18 cellular contexts compared by ENCODE assay signal in genomic region chr5:52748590-52748989, GRCh38. TPM values are rescaled to one million over a fixed set of nuclear protein-coding genes. Genes with fewer than 3 reads are reported as not detected.
DNase-seq lines count a peak whose midpoint lies in the region; ATAC-seq, FAIRE-seq and TF ChIP-seq lines count a peak whose summit lies in the region.
"Had no signal": no experiment of that assay in that cellular context is flagged by ENCODE, and none has a peak within 500 bp of the region (broad histone marks: within the 10 kb centered on the region; RNA-seq: fewer than 3 reads in every experiment).

No MANE protein-coding gene starts in this region.

- H3K9me3 Mint-ChIP-seq in activated CD8-positive, alpha-beta T cell treated with anti-CD3 and anti-CD28 coated beads for 36 hours, result no peaks in the 10 kb centered on the region
- peaks cover 5% of the 10 kb centered on the region for H3K9me3 Mint-ChIP-seq in activated CD8-positive, alpha-beta T cell treated with anti-CD3 and anti-CD28 coated beads, Interleukin-2, amount 10 ng/mL, durations not matched to agents 7 days and 5 days (ENCODE audit: insufficient read depth)
- H3K9me3 Mint-ChIP-seq in natural killer cell, result no peaks in the 10 kb centered on the region
- H3K9me3 Mint-ChIP-seq: stimulated activated naive B cell treated with anti-CD40 and anti-IgM and Interleukin-4, amounts not matched to agents 10 μg/mL and 1 μg/mL and 100 μg/mL, for 72 hours had no signal

- H3K9me3 ChIP-seq in pancreas, result no peaks in the 10 kb centered on the region
- H3K9me3 ChIP-seq: transverse colon had no signal

- H3K27ac ChIP-seq in pancreas, result no peak overlapping the region
- H3K27ac ChIP-seq: C4-2B, transverse colon, VCaP had no signal

- H3K4me1 Mint-ChIP-seq in activated CD8-positive, alpha-beta T cell treated with anti-CD3 and anti-CD28 coated beads for 36 hours (ENCODE audit: low read depth), result peaks cover 44% of the 10 kb centered on the region
- H3K4me1 Mint-ChIP-seq in activated CD8-positive, alpha-beta T cell treated with anti-CD3 and anti-CD28 coated beads, Interleukin-2, amount 10 ng/mL, durations not matched to agents 7 days and 5 days (ENCODE audit: low read depth), result peaks cover 57% of the 10 kb centered on the region
- peaks cover 14 to 34% of the 10 kb centered on the region in 2 donors for H3K4me1 Mint-ChIP-seq in natural killer cell
- H3K4me1 Mint-ChIP-seq: stimulated activated naive B cell treated with anti-CD40 and anti-IgM and Interleukin-4, amounts not matched to agents 10 μg/mL and 1 μg/mL and 100 μg/mL, for 72 hours had no signal

- H3K4me1 ChIP-seq in pancreas, result no peaks in the 10 kb centered on the region

- no peak for FAIRE-seq in pancreas (lab: Jason Lieb, UNC)
- FAIRE-seq: A204.1 had no signal

- CTCF ChIA-PET in activated CD8-positive, alpha-beta T cell treated with anti-CD3 and anti-CD28 coated beads for 36 hours (lab: Charles Lee), result no interaction called here
- CTCF ChIA-PET in activated CD8-positive, alpha-beta T cell treated with anti-CD3 and anti-CD28 coated beads, Interleukin-2, amount 10 ng/mL, durations not matched to agents 7 days and 5 days (lab: Charles Lee), result no interaction called here

- H3K36me3 ChIP-seq in pancreas, result no peaks in the 10 kb centered on the region
- H3K36me3 ChIP-seq: transverse colon had no signal

- H3K27me3 ChIP-seq in pancreas, result no peaks in the 10 kb centered on the region
- H3K27me3 ChIP-seq: transverse colon had no signal

- WGBS in pancreas, 2 donors, result 21 to 56% methylated on average over 1 of the region's 1 CpG

- no peak for TF ChIP-seq CTCF in activated CD8-positive, alpha-beta T cell treated with anti-CD3 and anti-CD28 coated beads for 36 hours (IDR thresholded peaks at IDR 0.05)
- TF ChIP-seq CTCF in natural killer cell (IDR thresholded peaks at IDR 0.05), result no peak
- no peak for TF ChIP-seq CTCF in pancreas (IDR thresholded peaks at IDR 0.05)

- H3K4me3 ChIP-seq in pancreas, result no peak overlapping the region
- H3K4me3 ChIP-seq: transverse colon had no signal

- no peak overlapping the region for H3K4me3 Mint-ChIP-seq in activated CD8-positive, alpha-beta T cell treated with anti-CD3 and anti-CD28 coated beads for 36 hours
- no peak overlapping the region for H3K4me3 Mint-ChIP-seq in activated CD8-positive, alpha-beta T cell treated with anti-CD3 and anti-CD28 coated beads, Interleukin-2, amount 10 ng/mL, durations not matched to agents 7 days and 5 days
- H3K4me3 Mint-ChIP-seq in natural killer cell, result no peak overlapping the region
- H3K4me3 Mint-ChIP-seq: stimulated activated naive B cell treated with anti-CD40 and anti-IgM and Interleukin-4, amounts not matched to agents 10 μg/mL and 1 μg/mL and 100 μg/mL, for 72 hours had no signal

- H3K36me3 Mint-ChIP-seq in activated CD8-positive, alpha-beta T cell treated with anti-CD3 and anti-CD28 coated beads for 36 hours (ENCODE audit: low read depth), result peaks cover 2% of the 10 kb centered on the region
- peaks cover 23% of the 10 kb centered on the region for H3K36me3 Mint-ChIP-seq in activated CD8-positive, alpha-beta T cell treated with anti-CD3 and anti-CD28 coated beads, Interleukin-2, amount 10 ng/mL, durations not matched to agents 7 days and 5 days (ENCODE audit: low read depth)
- no peaks in the 10 kb centered on the region for H3K36me3 Mint-ChIP-seq in natural killer cell
- H3K36me3 Mint-ChIP-seq: stimulated activated naive B cell treated with anti-CD40 and anti-IgM and Interleukin-4, amounts not matched to agents 10 μg/mL and 1 μg/mL and 100 μg/mL, for 72 hours had no signal

- ATAC-seq in activated CD8-positive, alpha-beta T cell treated with anti-CD3 and anti-CD28 coated beads for 36 hours, result peak; percentile 47
- ATAC-seq in activated CD8-positive, alpha-beta T cell treated with anti-CD3 and anti-CD28 coated beads, Interleukin-2, amount 10 ng/mL, durations not matched to agents 7 days and 5 days, result no peak
- peak; percentile 85 for ATAC-seq in GM21717 (IDR thresholded peaks at IDR 0.05; ENCODE audit: unreplicated experiment)
- ATAC-seq in HG03442 (IDR thresholded peaks at IDR 0.05; ENCODE audit: unreplicated experiment), result peak; percentile 44
- peak; percentile 61 to 69 (median 66) for ATAC-seq in natural killer cell
- no peak for ATAC-seq in pancreas
- ATAC-seq: stimulated activated naive B cell treated with anti-CD40 and anti-IgM and Interleukin-4, amounts not matched to agents 10 μg/mL and 1 μg/mL and 100 μg/mL, for 72 hours had no signal

- DNase-seq in activated CD8-positive, alpha-beta T cell treated with anti-CD3 and anti-CD28 coated beads for 36 hours, result no peak
- no peak for DNase-seq in activated CD8-positive, alpha-beta T cell treated with anti-CD3 and anti-CD28 coated beads, Interleukin-2, amount 10 ng/mL, durations not matched to agents 7 days and 5 days
- DNase-seq in natural killer cell (no peak), pancreas (no peak), T-helper 9 cell (no peak), Kasumi-1 (lab: John Stamatoyannopoulos, UW) (no peak)
- DNase-seq: activated gamma-delta T cell; DMS153; MM.1S; NCI-H187; SHP77; stimulated activated naive B cell treated with anti-CD40 and anti-IgM and Interleukin-4, amounts not matched to agents 10 μg/mL and 1 μg/mL and 100 μg/mL, for 72 hours; transverse colon had no signal

- no peaks in the 10 kb centered on the region for H3K27me3 Mint-ChIP-seq in activated CD8-positive, alpha-beta T cell treated with anti-CD3 and anti-CD28 coated beads for 36 hours
- no peaks in the 10 kb centered on the region for H3K27me3 Mint-ChIP-seq in activated CD8-positive, alpha-beta T cell treated with anti-CD3 and anti-CD28 coated beads, Interleukin-2, amount 10 ng/mL, durations not matched to agents 7 days and 5 days (ENCODE audit: low read depth)
- peaks cover 7 to 8% of the 10 kb centered on the region in 2 donors for H3K27me3 Mint-ChIP-seq in natural killer cell (ENCODE audit: low read depth in 2 of 2)

- POLR2A ChIA-PET in activated CD8-positive, alpha-beta T cell treated with anti-CD3 and anti-CD28 coated beads for 36 hours (lab: Charles Lee), result no interaction called here
- POLR2A ChIA-PET in activated CD8-positive, alpha-beta T cell treated with anti-CD3 and anti-CD28 coated beads, Interleukin-2, amount 10 ng/mL, durations not matched to agents 7 days and 5 days (lab: Charles Lee), result no interaction called here

- intact Hi-C loops in activated CD8-positive, alpha-beta T cell treated with anti-CD3 and anti-CD28 coated beads for 36 hours (cut with micrococcal nuclease), result loop anchor here (2.0 kb wide), 1 partner anchor 24 kb away; no protein-coding TSS in a partner anchor
- intact Hi-C loops in natural killer cell (cut with micrococcal nuclease) (no loop called here), pancreas (cut with DNase I) (no loop called here)

- peak overlapping the region; percentile 31 for H3K27ac Mint-ChIP-seq in activated CD8-positive, alpha-beta T cell treated with anti-CD3 and anti-CD28 coated beads for 36 hours
- no peak overlapping the region for H3K27ac Mint-ChIP-seq in activated CD8-positive, alpha-beta T cell treated with anti-CD3 and anti-CD28 coated beads, Interleukin-2, amount 10 ng/mL, durations not matched to agents 7 days and 5 days
- H3K27ac Mint-ChIP-seq in natural killer cell, result no peak overlapping the region
- H3K27ac Mint-ChIP-seq: stimulated activated naive B cell treated with anti-CD40 and anti-IgM and Interleukin-4, amounts not matched to agents 10 μg/mL and 1 μg/mL and 100 μg/mL, for 72 hours had no signal

RNA-seq across cellular contexts. Expression of gene ITGA1, which starts 39.1 kb away (rescaled TPM):
- 1 to 10 TPM; 5.1 to 6.0 TPM for total RNA-seq in activated CD8-positive, alpha-beta T cell treated with anti-CD3 and anti-CD28 coated beads for 36 hours
- 10 to 100 TPM; 18.0 to 19.2 TPM for total RNA-seq in activated CD8-positive, alpha-beta T cell treated with anti-CD3 and anti-CD28 coated beads, Interleukin-2, amount 10 ng/mL, durations not matched to agents 7 days and 5 days
- total RNA-seq in natural killer cell (under 1 TPM; 0.45 to 0.82 (median 0.47) TPM), pancreas (10 to 100 TPM in 2 of 6 donors, 1 to 10 TPM in 4; 3.2 to 18.3 (median 6.5) TPM)
- 1 to 10 TPM; 1.9 to 4.3 TPM for polyA plus RNA-seq in pancreas

RNA-seq across cellular contexts. Expression of gene PELO, which starts 39.1 kb away (rescaled TPM):
- total RNA-seq in activated CD8-positive, alpha-beta T cell treated with anti-CD3 and anti-CD28 coated beads for 36 hours, result 10 to 100 TPM; 25.4 to 26.0 TPM
- total RNA-seq in activated CD8-positive, alpha-beta T cell treated with anti-CD3 and anti-CD28 coated beads, Interleukin-2, amount 10 ng/mL, durations not matched to agents 7 days and 5 days, result 10 to 100 TPM; 22.9 to 25.7 TPM
- total RNA-seq in natural killer cell, result 1 to 10 TPM; 2.6 to 3.9 (median 3.7) TPM
- total RNA-seq in pancreas, result 10 to 100 TPM in 2 of 6 donors, 1 to 10 TPM in 4; 6.0 to 12.2 (median 8.2) TPM
- polyA plus RNA-seq in pancreas, result 1 to 10 TPM; 2.0 to 7.3 TPM

Comparison
In these comparisons a context has a peak if more than half of its experiments do, and no peak if none do; other contexts are left out.
1. ATAC-seq: peak in activated CD8-positive, alpha-beta T cell treated with anti-CD3 and anti-CD28 coated beads for 36 hours (single experiment), GM21717 (single experiment), HG03442 (single experiment) and natural killer cell (3 of 3); none in activated CD8-positive, alpha-beta T cell treated with anti-CD3 and anti-CD28 coated beads, Interleukin-2, amount 10 ng/mL, durations not matched to agents 7 days and 5 days (single experiment) and pancreas (0 of 4).